ENCODE assay signal across 15 cellular contexts in the genomic region with DNA sequence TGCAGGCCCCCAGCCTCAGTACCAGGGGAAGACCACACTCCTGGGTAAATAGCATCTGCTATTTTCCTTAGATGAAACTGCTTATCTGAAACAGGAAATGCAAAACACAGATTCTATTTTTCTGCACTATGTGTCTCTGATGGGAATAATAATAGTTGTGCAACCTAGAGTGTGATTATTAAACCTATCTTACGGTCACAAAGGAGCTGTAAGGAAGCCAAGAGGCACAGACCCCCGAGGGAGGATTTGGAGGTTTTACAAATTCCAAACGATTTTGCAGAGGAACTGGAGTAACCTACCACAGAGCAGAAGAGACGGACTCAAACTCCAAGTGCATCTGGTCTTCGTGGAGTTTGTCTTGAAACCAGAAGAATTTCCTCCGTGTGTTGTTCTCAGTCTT. TPM values are rescaled to one million over a fixed set of nuclear protein-coding genes. Genes with fewer than 3 reads are reported as not detected.
A peak's percentile ranks its signal among the peaks of the same experiment; 100 is the strongest.
DNase-seq lines count a peak whose midpoint lies in the region; ATAC-seq and TF ChIP-seq lines count a peak whose summit lies in the region.
"Had no signal": no experiment of that assay in that cellular context is flagged by ENCODE, and none has a peak within 500 bp of the region (broad histone marks: within the 10 kb centered on the region; RNA-seq: fewer than 3 reads in every experiment).

No MANE protein-coding gene starts in this region.

- H2AFZ ChIP-seq in OCI-LY7 (ENCODE audit: low read length) = peak overlapping the region; percentile 73

- no peaks in the 10 kb centered on the region for H3K9me2 ChIP-seq in OCI-LY7 (ENCODE audit: insufficient read depth, low read length)

- H3K4me1 ChIP-seq in BLaER1 (peaks cover 33% of the 10 kb centered on the region), OCI-LY7 (ENCODE audit: insufficient read depth, low read length, poor library complexity, severe bottlenecking) (peaks cover 22% of the 10 kb centered on the region), gastroesophageal sphincter (no peaks in the 10 kb centered on the region), sigmoid colon (no peaks in the 10 kb centered on the region)
- H3K4me1 ChIP-seq: Peyer's patch had no signal

- BruUV-seq in OCI-LY7 (replicated peaks; lab: Mats Ljungman, UMichigan) = no TSS peak

- POLR2A ChIA-PET in OCI-LY7 (lab: Charles Lee) = interaction anchor here (0.5 to 2.3 kb wide), 2 partner anchors 17 to 320 kb away, joined by 4 to 9 read pairs; no protein-coding TSS in a partner anchor

- TF ChIP-seq CTCF in OCI-LY7 (conservative IDR thresholded peaks at IDR 0.05; ENCODE audit: low read length) (no peak), gastroesophageal sphincter (IDR thresholded peaks at IDR 0.05) (no peak), sigmoid colon (IDR thresholded peaks at IDR 0.05) (no peak)

- H3K27me3 ChIP-seq in BLaER1 (no peaks in the 10 kb centered on the region), gastroesophageal sphincter (no peaks in the 10 kb centered on the region), sigmoid colon (no peaks in the 10 kb centered on the region)
- H3K27me3 ChIP-seq: Peyer's patch had no signal

- DNase-seq in OCI-LY7 (ENCODE audit: low spot score) (no peak), sigmoid colon (peak; percentile 36), NCI-H146 (lab: John Stamatoyannopoulos, UW) (no peak), caudate nucleus (lab: John Stamatoyannopoulos, UW) (no peak)
- DNase-seq: H7, MM.1S, NCI-H1930, NCI-H2171, NCI-H82 had no signal

- CTCF ChIA-PET in OCI-LY7 (lab: Charles Lee; ENCODE audit: unreplicated experiment) = no interaction called here

- TF ChIP-seq EP300 in gastroesophageal sphincter (IDR thresholded peaks at IDR 0.05) (no peak), sigmoid colon (IDR thresholded peaks at IDR 0.05) (no peak)

- peak overlapping the region; percentile 24; the same call in 1 of the 2 replicates for H3K27ac ChIP-seq in BLaER1
- H3K27ac ChIP-seq in OCI-LY7 (ENCODE audit: low read depth, low read length, poor library complexity, severe bottlenecking) = no peak overlapping the region
- H3K27ac ChIP-seq in gastroesophageal sphincter = no peak overlapping the region
- no peak overlapping the region for H3K27ac ChIP-seq in sigmoid colon
- H3K27ac ChIP-seq in caudate nucleus (ENCODE audit: low read depth, low read length) = no peak overlapping the region
- H3K27ac ChIP-seq: Peyer's patch had no signal

- H4K20me1 ChIP-seq in BLaER1 (no peaks in the 10 kb centered on the region), OCI-LY7 (ENCODE audit: insufficient read depth, low read length) (no peaks in the 10 kb centered on the region)

- 54 to 61% methylated on average over 4 to 6 of the region's 6 CpGs for WGBS in gastroesophageal sphincter (ENCODE audit: low coverage in 1 of 2), 2 donors
- 74 to 78% methylated on average over 6 of the region's 6 CpGs for WGBS in sigmoid colon, 2 donors

- no peaks in the 10 kb centered on the region for H3K36me3 ChIP-seq in BLaER1
- no peaks in the 10 kb centered on the region for H3K36me3 ChIP-seq in OCI-LY7 (ENCODE audit: insufficient read depth, low read length)
- no peaks in the 10 kb centered on the region for H3K36me3 ChIP-seq in gastroesophageal sphincter
- H3K36me3 ChIP-seq in sigmoid colon = no peaks in the 10 kb centered on the region
- H3K36me3 ChIP-seq: Peyer's patch had no signal

- H3K9me3 ChIP-seq in BLaER1 (peaks cover 43% of the 10 kb centered on the region), OCI-LY7 (ENCODE audit: low read length) (0 out of 2 replicates have a peak, but pooled peaks cover 3% of the 10 kb centered on the region), gastroesophageal sphincter (no peaks in the 10 kb centered on the region), sigmoid colon (no peaks in the 10 kb centered on the region)
- H3K9me3 ChIP-seq: Peyer's patch had no signal

- intact Hi-C loops in OCI-LY7 (cut with micrococcal nuclease; ENCODE audit: unreplicated experiment) (no loop called here), sigmoid colon (cut with DNase I) (no loop called here)

- H3K4me2 ChIP-seq in BLaER1 (peak overlapping the region; percentile 74), OCI-LY7 (ENCODE audit: low read length) (peak overlapping the region; percentile 68)

- no peak for TF ChIP-seq POLR2A in gastroesophageal sphincter (IDR thresholded peaks at IDR 0.05)
- no peak for TF ChIP-seq POLR2A in sigmoid colon (IDR thresholded peaks at IDR 0.05)

- ATAC-seq in gastroesophageal sphincter (peak; percentile 71), GM18502 (IDR thresholded peaks at IDR 0.05; ENCODE audit: poor library complexity, unreplicated experiment) (no peak)
- ATAC-seq: CD8-positive, alpha-beta T cell had no signal

- H3K4me3 ChIP-seq in BLaER1 (no peak overlapping the region), OCI-LY7 (ENCODE audit: low read depth, low read length, poor library complexity, severe bottlenecking) (peak overlapping the region; percentile 26), gastroesophageal sphincter (no peak overlapping the region), sigmoid colon (no peak overlapping the region)
- H3K4me3 ChIP-seq: Peyer's patch had no signal

- no peaks in the 10 kb centered on the region for H3K79me2 ChIP-seq in OCI-LY7 (ENCODE audit: insufficient read depth, low read depth, low read length)

- no peak overlapping the region for H3K9ac ChIP-seq in BLaER1

RNA-seq across cellular contexts. Expression of a gene that starts 14.1 kb away (rescaled TPM):
- not detected in 2 replicates for total RNA-seq in OCI-LY7 (2014; rRNA removed; shearing (Covaris generic))
- total RNA-seq in OCI-LY7 (2022) (not detected in 2 replicates), gastroesophageal sphincter (100 to 1,000 TPM; 123 to 541 (median 380) TPM), sigmoid colon (100 to 1,000 TPM in 3 of 4 donors, 10 to 100 TPM in 1; 23.5 to 296 (median 154) TPM)
- 10 to 100 TPM in 2 of 3 donors, 1 to 10 TPM in 1; 8.1 to 63.7 (median 21.1) TPM for polyA plus RNA-seq in sigmoid colon
- total RNA-seq: CD8-positive, alpha-beta T cell; Daoy; H7 had no signal

RNA-seq across cellular contexts. Expression of a gene that starts 54.7 kb away (rescaled TPM):
- total RNA-seq in OCI-LY7 (2014; rRNA removed; shearing (Covaris generic)) = 239 and 294 TPM in 2 replicates
- 86.5 and 91.9 TPM in 2 replicates for total RNA-seq in OCI-LY7 (2022)
- 100 to 1,000 TPM in 1 of 4 donors, 10 to 100 TPM in 3; 63.1 to 472 (median 80.7) TPM for total RNA-seq in gastroesophageal sphincter
- total RNA-seq in sigmoid colon = 100 to 1,000 TPM in 1 of 4 donors, 10 to 100 TPM in 3; 69.9 to 126 (median 88.0) TPM
- 10 to 100 TPM; 30.6 to 33.5 (median 31.8) TPM for polyA plus RNA-seq in sigmoid colon

Comparison
In these comparisons a context has a peak if more than half of its experiments do, and no peak if none do; other contexts are left out.
1. RNA of a gene that starts 14.1 kb away (total RNA-seq): 123 to 541 TPM in gastroesophageal sphincter and 23.5 to 296 TPM in sigmoid colon; not detected in OCI-LY7; every median in the first group is over 10 times any median in the second.